Comparison of ENCODE assay signal across 18 cellular contexts in the genomic region with DNA sequence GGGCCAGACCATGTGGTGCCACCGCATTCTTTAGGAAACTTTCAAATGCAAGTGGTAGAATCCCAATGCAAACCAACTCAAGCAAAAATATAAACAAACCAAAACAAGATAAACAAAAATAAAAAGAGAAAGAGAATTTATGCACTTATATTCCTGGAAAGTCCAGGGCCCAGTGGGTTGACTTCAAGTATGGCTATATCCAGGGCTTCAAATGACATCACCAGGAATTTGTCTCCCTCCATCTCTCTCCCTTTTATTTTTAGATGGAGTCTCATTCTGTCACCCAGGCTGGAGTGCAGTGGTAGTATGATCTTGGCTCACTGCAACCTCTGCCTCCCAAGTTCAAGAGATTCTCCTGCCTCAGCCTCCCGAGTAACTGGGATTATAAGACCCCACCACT. TPM values are rescaled to one million over a fixed set of nuclear protein-coding genes. Genes with fewer than 3 reads are reported as not detected.
DNase-seq lines count a peak whose midpoint lies in the region; ATAC-seq and TF ChIP-seq lines count a peak whose summit lies in the region.
"Had no signal": no experiment of that assay in that cellular context is flagged by ENCODE, and none has a peak within 500 bp of the region (broad histone marks: within the 10 kb centered on the region; RNA-seq: fewer than 3 reads in every experiment).

No MANE protein-coding gene starts in this region.

- peak; percentile 55 to 58 for ATAC-seq in right cardiac atrium
- no peak for ATAC-seq in activated CD4-positive, alpha-beta T cell treated with anti-CD3 and anti-CD28 coated beads for 36 hours
- ATAC-seq in GM19023 (IDR thresholded peaks at IDR 0.05; ENCODE audit: unreplicated experiment), result no peak

- no peaks in the 10 kb centered on the region for H3K36me3 ChIP-seq in HEK293 (ENCODE audit: control insufficient read depth in 2 of 2, insufficient read depth in 1 of 2, low read length in 2 of 2)
- H3K36me3 ChIP-seq in skeletal muscle tissue (ENCODE audit: control insufficient read depth in 3 of 3, insufficient read depth in 3 of 3, low read length in 3 of 3), result no peaks in the 10 kb centered on the region
- H3K36me3 ChIP-seq in SJCRH30, result no peaks in the 10 kb centered on the region
- H3K36me3 ChIP-seq: BLaER1 treated with 17β-estradiol and CSF1 and Interleukin-3, amounts not matched to agents 10 nM and 100 nM; suprapubic skin had no signal

- H3K4me3 ChIP-seq in HEK293 (ENCODE audit: low read depth, low read length) (no peak overlapping the region), right cardiac atrium (ENCODE audit: low read length) (no peak overlapping the region), skeletal muscle tissue (ENCODE audit: low read length in 3 of 3) (peak overlapping the region in 1 of 3 donors; percentile 24), SJCRH30 (no peak overlapping the region)
- H3K4me3 ChIP-seq: BLaER1 treated with 17β-estradiol and CSF1 and Interleukin-3, amounts not matched to agents 10 nM and 100 nM; suprapubic skin had no signal

- H3K36me3 Mint-ChIP-seq in chondrocyte (ENCODE audit: low read depth), result no peaks in the 10 kb centered on the region
- no peaks in the 10 kb centered on the region for H3K36me3 Mint-ChIP-seq in activated CD4-positive, alpha-beta T cell treated with anti-CD3 and anti-CD28 coated beads for 36 hours (ENCODE audit: low read depth)

- no peaks in the 10 kb centered on the region for H3K9me3 ChIP-seq in HEK293 (ENCODE audit: control insufficient read depth, insufficient read depth, low read depth, low read length)
- no peaks in the 10 kb centered on the region for H3K9me3 ChIP-seq in right cardiac atrium (ENCODE audit: control insufficient read depth, low read length)
- H3K9me3 ChIP-seq in skeletal muscle tissue (ENCODE audit: control insufficient read depth in 3 of 3, low read length in 3 of 3), result no peaks in the 10 kb centered on the region
- H3K9me3 ChIP-seq in SJCRH30 (replicated peaks), result no peaks in the 10 kb centered on the region
- H3K9me3 ChIP-seq: BLaER1 treated with 17β-estradiol and CSF1 and Interleukin-3, amounts not matched to agents 10 nM and 100 nM; suprapubic skin had no signal

- POLR2A ChIA-PET in HEK293 (lab: Yijun Ruan, JAX), result interaction anchor here (1.7 kb wide), 1 partner anchor 56 kb away, joined by 5 read pairs; a partner anchor contains a TSS
- POLR2A ChIA-PET in activated CD4-positive, alpha-beta T cell treated with anti-CD3 and anti-CD28 coated beads for 36 hours (lab: Charles Lee), result interaction anchor here (0.6 kb wide), 1 partner anchor 42 kb away, joined by 3 read pairs; no protein-coding TSS in a partner anchor

- DNase-seq in chondrocyte (ENCODE audit: low spot score), result no peak
- DNase-seq in right cardiac atrium, result no peak
- no peak for DNase-seq in activated CD4-positive, alpha-beta T cell treated with anti-CD3 and anti-CD28 coated beads for 36 hours
- no peak for DNase-seq in SJCRH30
- no peak for DNase-seq in HUDEP-2 (lab: John Stamatoyannopoulos, UW; ENCODE audit: unreplicated experiment in 76 of 76)
- DNase-seq: ACHN; activated CD4-positive, alpha-beta T cell treated with anti-CD3 and anti-CD28 coated beads, Interleukin-2, amount 10 ng/mL, durations not matched to agents 7 days and 5 days; activated effector memory CD4-positive, alpha-beta T cell treated with anti-CD3 and anti-CD28 coated beads, Interleukin-2, amount 50 U/mL, for 16 hours; effector CD4-positive, alpha-beta T cell; erythroblast; NCI-H2171 treated with DMSO at 0.1 percent for 48 hours; SHP77 treated with DMSO at 0.1 percent for 48 hours had no signal

- H3K4me1 ChIP-seq in HEK293 (ENCODE audit: control insufficient read depth, insufficient read depth, low read length) (peaks cover 2% of the 10 kb centered on the region; the same call in 1 of the 2 replicates), right cardiac atrium (ENCODE audit: control insufficient read depth, insufficient read depth, low read length) (peaks cover 5% of the 10 kb centered on the region), skeletal muscle tissue (ENCODE audit: control insufficient read depth in 3 of 3, insufficient read depth in 3 of 3, low read length in 3 of 3) (peaks cover 24 to 40% (median 24%) of the 10 kb centered on the region in 3 donors), SJCRH30 (no peaks in the 10 kb centered on the region)

- no peak for TF ChIP-seq CTCF in HEK293 (tag by site-specific recombination; IDR thresholded peaks at IDR 0.05)
- TF ChIP-seq CTCF in chondrocyte (IDR thresholded peaks at IDR 0.05), result no peak

- H3K9me3 Mint-ChIP-seq in chondrocyte (ENCODE audit: low read depth), result no peaks in the 10 kb centered on the region
- no peaks in the 10 kb centered on the region for H3K9me3 Mint-ChIP-seq in activated CD4-positive, alpha-beta T cell treated with anti-CD3 and anti-CD28 coated beads for 36 hours (ENCODE audit: low read depth)
- H3K9me3 Mint-ChIP-seq: activated CD4-positive, alpha-beta T cell treated with anti-CD3 and anti-CD28 coated beads, Interleukin-2, amount 10 ng/mL, durations not matched to agents 7 days and 5 days; T-helper 1 cell treated with Interleukin-12 subunit alpha and Interleukin-12 subunit beta and Interleukin-4 antibody, amounts not matched to agents 30 μg/mL and 1 μg/mL, for 36 hours had no signal

- H3K27me3 Mint-ChIP-seq in chondrocyte (ENCODE audit: low read depth), result no peaks in the 10 kb centered on the region
- no peaks in the 10 kb centered on the region for H3K27me3 Mint-ChIP-seq in activated CD4-positive, alpha-beta T cell treated with anti-CD3 and anti-CD28 coated beads for 36 hours

- H3K27me3 ChIP-seq in right cardiac atrium (ENCODE audit: control insufficient read depth, insufficient read depth) (no peaks in the 10 kb centered on the region), skeletal muscle tissue (ENCODE audit: control insufficient read depth in 3 of 3, insufficient read depth in 3 of 3, low read length in 3 of 3) (no peaks in the 10 kb centered on the region), SJCRH30 (no peaks in the 10 kb centered on the region)
- H3K27me3 ChIP-seq: BLaER1 treated with 17β-estradiol and CSF1 and Interleukin-3, amounts not matched to agents 10 nM and 100 nM; suprapubic skin had no signal

- no peak overlapping the region for H3K4me3 Mint-ChIP-seq in chondrocyte (ENCODE audit: unreplicated experiment)
- H3K4me3 Mint-ChIP-seq in activated CD4-positive, alpha-beta T cell treated with anti-CD3 and anti-CD28 coated beads for 36 hours, result no peak overlapping the region
- H3K4me3 Mint-ChIP-seq: activated CD4-positive, alpha-beta T cell treated with anti-CD3 and anti-CD28 coated beads, Interleukin-2, amount 10 ng/mL, durations not matched to agents 7 days and 5 days; T-helper 1 cell treated with Interleukin-12 subunit alpha and Interleukin-12 subunit beta and Interleukin-4 antibody, amounts not matched to agents 30 μg/mL and 1 μg/mL, for 36 hours had no signal

- peak overlapping the region in 1 of 3 donors; percentile 2 for H3K9ac ChIP-seq in skeletal muscle tissue (ENCODE audit: low read depth in 1 of 3, low read length in 3 of 3)
- H3K9ac ChIP-seq: BLaER1 treated with 17β-estradiol and CSF1 and Interleukin-3, amounts not matched to agents 10 nM and 100 nM had no signal

- H3K27ac ChIP-seq in HEK293 (ENCODE audit: extremely low read depth, low read depth, low read length) (no peak overlapping the region), right cardiac atrium (ENCODE audit: low read length) (peak overlapping the region; percentile 73), skeletal muscle tissue (ENCODE audit: low read depth, low read length) (peak overlapping the region; percentile 65), SJCRH30 (no peak overlapping the region)
- H3K27ac ChIP-seq: BLaER1 treated with 17β-estradiol and CSF1 and Interleukin-3, amounts not matched to agents 10 nM and 100 nM had no signal

- H3K27ac Mint-ChIP-seq in chondrocyte (ENCODE audit: unreplicated experiment), result peak overlapping the region; percentile 22
- H3K27ac Mint-ChIP-seq in activated CD4-positive, alpha-beta T cell treated with anti-CD3 and anti-CD28 coated beads for 36 hours, result no peak overlapping the region
- H3K27ac Mint-ChIP-seq: activated CD4-positive, alpha-beta T cell treated with anti-CD3 and anti-CD28 coated beads, Interleukin-2, amount 10 ng/mL, durations not matched to agents 7 days and 5 days; T-helper 1 cell treated with Interleukin-12 subunit alpha and Interleukin-12 subunit beta and Interleukin-4 antibody, amounts not matched to agents 30 μg/mL and 1 μg/mL, for 36 hours had no signal

- WGBS in right cardiac atrium, result 63% methylated on average over 2 of the region's 2 CpGs

- CTCF ChIA-PET in HEK293 (lab: Yijun Ruan, JAX), result no interaction called here
- CTCF ChIA-PET in activated CD4-positive, alpha-beta T cell treated with anti-CD3 and anti-CD28 coated beads for 36 hours (lab: Charles Lee), result no interaction called here

- peaks cover 47% of the 10 kb centered on the region for H3K4me1 Mint-ChIP-seq in chondrocyte (ENCODE audit: low read depth)
- no peaks in the 10 kb centered on the region for H3K4me1 Mint-ChIP-seq in activated CD4-positive, alpha-beta T cell treated with anti-CD3 and anti-CD28 coated beads for 36 hours
- H3K4me1 Mint-ChIP-seq: activated CD4-positive, alpha-beta T cell treated with anti-CD3 and anti-CD28 coated beads, Interleukin-2, amount 10 ng/mL, durations not matched to agents 7 days and 5 days had no signal

- intact Hi-C loops in right cardiac atrium (cut with DNase I), result no loop called here
- intact Hi-C loops in activated CD4-positive, alpha-beta T cell treated with anti-CD3 and anti-CD28 coated beads for 36 hours (cut with DNase I, micrococcal nuclease), result no loop called here

TF ChIP-seq in HEK293, 187 proteins besides CTCF, POLR2A, EP300 and RAD21 (continues in another document):
- no peak for TF ChIP-seq ZNF223 (tag by site-specific recombination; IDR thresholded peaks at IDR 0.05)
- TF ChIP-seq, protein P1, sequence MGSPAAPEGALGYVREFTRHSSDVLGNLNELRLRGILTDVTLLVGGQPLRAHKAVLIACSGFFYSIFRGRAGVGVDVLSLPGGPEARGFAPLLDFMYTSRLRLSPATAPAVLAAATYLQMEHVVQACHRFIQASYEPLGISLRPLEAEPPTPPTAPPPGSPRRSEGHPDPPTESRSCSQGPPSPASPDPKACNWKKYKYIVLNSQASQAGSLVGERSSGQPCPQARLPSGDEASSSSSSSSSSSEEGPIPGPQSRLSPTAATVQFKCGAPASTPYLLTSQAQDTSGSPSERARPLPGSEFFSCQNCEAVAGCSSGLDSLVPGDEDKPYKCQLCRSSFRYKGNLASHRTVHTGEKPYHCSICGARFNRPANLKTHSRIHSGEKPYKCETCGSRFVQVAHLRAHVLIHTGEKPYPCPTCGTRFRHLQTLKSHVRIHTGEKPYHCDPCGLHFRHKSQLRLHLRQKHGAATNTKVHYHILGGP (tag by site-specific recombination; IDR thresholded peaks at IDR 0.05), result 0 out of 2 replicates have a peak, but pooled peaks have one; percentile 15
- 0 out of 2 replicates have a peak, but pooled peaks have one; percentile 9 for TF ChIP-seq ZBTB48 (tag by site-specific recombination; IDR thresholded peaks at IDR 0.05)
- no peak for TF ChIP-seq BCL11A (tag by site-specific recombination; IDR thresholded peaks at IDR 0.05; ENCODE audit: low read depth)

RNA-seq across cellular contexts. Expression of a gene that starts 56.1 kb away (rescaled TPM):
- total RNA-seq in chondrocyte (104 to 115 TPM (median 111 TPM) in 3 replicates), right cardiac atrium (100 to 1,000 TPM; 200 to 225 (median 213) TPM), skeletal muscle tissue (132 TPM)
- 82.7 TPM for polyA plus RNA-seq in right cardiac atrium
- 10 to 100 TPM; 85.6 to 93.7 TPM for total RNA-seq in activated CD4-positive, alpha-beta T cell treated with anti-CD3 and anti-CD28 coated beads for 36 hours
- 51.8 and 54.8 TPM in 2 replicates for total RNA-seq in SJCRH30 (2014; rRNA removed; shearing (Covaris generic))

Comparison
In these comparisons a context has a peak if more than half of its experiments do, and no peak if none do; other contexts are left out.
1. H3K27ac ChIP-seq: peak in right cardiac atrium (single experiment) and skeletal muscle tissue (single experiment); none in HEK293 (single experiment) and SJCRH30 (single experiment).
2. ATAC-seq: peak in right cardiac atrium (2 of 2); none in activated CD4-positive, alpha-beta T cell treated with anti-CD3 and anti-CD28 coated beads for 36 hours (single experiment) and GM19023 (single experiment).